In genomic region chr17:42547698-42548069, GRCh38 we compare ENCODE assay signal across 1 cellular context.
TF ChIP-seq lines count a peak whose summit lies in the region.

No MANE protein-coding gene starts in this region.

TF ChIP-seq in SK-N-SH treated with all-trans-retinoic acid at 6 μM for 48 hours, 23 proteins besides CTCF, POLR2A, EP300 and RAD21 (continued from another document):
- TF ChIP-seq, protein P1, sequence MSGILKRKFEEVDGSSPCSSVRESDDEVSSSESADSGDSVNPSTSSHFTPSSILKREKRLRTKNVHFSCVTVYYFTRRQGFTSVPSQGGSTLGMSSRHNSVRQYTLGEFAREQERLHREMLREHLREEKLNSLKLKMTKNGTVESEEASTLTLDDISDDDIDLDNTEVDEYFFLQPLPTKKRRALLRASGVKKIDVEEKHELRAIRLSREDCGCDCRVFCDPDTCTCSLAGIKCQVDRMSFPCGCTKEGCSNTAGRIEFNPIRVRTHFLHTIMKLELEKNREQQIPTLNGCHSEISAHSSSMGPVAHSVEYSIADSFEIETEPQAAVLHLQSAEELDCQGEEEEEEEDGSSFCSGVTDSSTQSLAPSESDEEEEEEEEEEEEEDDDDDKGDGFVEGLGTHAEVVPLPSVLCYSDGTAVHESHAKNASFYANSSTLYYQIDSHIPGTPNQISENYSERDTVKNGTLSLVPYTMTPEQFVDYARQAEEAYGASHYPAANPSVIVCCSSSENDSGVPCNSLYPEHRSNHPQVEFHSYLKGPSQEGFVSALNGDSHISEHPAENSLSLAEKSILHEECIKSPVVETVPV (CRISPR knock-in tag; IDR thresholded peaks at IDR 0.05) = no peak
- TF ChIP-seq PPARA (CRISPR knock-in tag; IDR thresholded peaks at IDR 0.05; ENCODE audit: borderline replicate concordance) (no peak), CSDC2 (CRISPR knock-in tag; IDR thresholded peaks at IDR 0.05) (no peak), TCF4 (CRISPR knock-in tag; IDR thresholded peaks at IDR 0.05; ENCODE audit: borderline replicate concordance) (no peak), ZC3H10 (CRISPR knock-in tag; IDR thresholded peaks at IDR 0.05) (no peak), TOX (CRISPR knock-in tag; IDR thresholded peaks at IDR 0.05; ENCODE audit: borderline replicate concordance) (no peak), ESRRG (CRISPR knock-in tag; IDR thresholded peaks at IDR 0.05) (no peak), CREB5 (CRISPR knock-in tag; IDR thresholded peaks at IDR 0.05; ENCODE audit: low read depth) (no peak), GLIS3 (CRISPR knock-in tag; IDR thresholded peaks at IDR 0.05) (no peak), PATZ1 (CRISPR knock-in tag; IDR thresholded peaks at IDR 0.05; ENCODE audit: borderline replicate concordance) (no peak), OSR1 (CRISPR knock-in tag; IDR thresholded peaks at IDR 0.05) (no peak), ZNF565 (CRISPR knock-in tag; conservative IDR thresholded peaks at IDR 0.05; ENCODE audit: low read depth) (no peak), BACH2 (CRISPR knock-in tag; IDR thresholded peaks at IDR 0.05; ENCODE audit: borderline replicate concordance) (no peak), ISL1 (CRISPR knock-in tag; IDR thresholded peaks at IDR 0.05) (no peak)
TF ChIP-seq in SK-N-SH treated with all-trans-retinoic acid at 6 μM for 48 hours: peak in this region for 0.
